In the genomic region with DNA sequence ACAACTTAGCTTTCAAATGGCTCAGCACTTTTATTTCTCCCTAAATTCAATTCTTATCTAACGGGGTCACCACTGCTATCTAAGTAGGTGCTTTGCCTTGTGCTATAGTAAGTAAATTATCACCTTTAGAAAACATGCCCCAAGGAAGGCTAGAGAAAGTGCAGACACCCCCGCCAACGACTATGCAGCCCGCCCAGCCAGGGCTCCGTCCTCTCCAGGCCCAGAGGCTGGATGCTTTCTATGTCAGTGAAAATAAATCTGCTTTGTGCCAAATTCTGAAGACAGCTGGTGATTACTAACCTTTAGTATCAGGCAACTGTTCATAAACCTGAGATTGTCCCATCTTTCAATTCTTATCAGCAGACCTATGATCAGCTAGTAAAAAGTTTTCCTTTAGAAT, we compare ENCODE assay signal across 23 cellular contexts. TPM values are rescaled to one million over a fixed set of nuclear protein-coding genes. Genes with fewer than 3 reads are reported as not detected.
"Had no signal": no experiment of that assay in that cellular context is flagged by ENCODE, and none has a peak within 500 bp of the region (broad histone marks: within the 10 kb centered on the region; RNA-seq: fewer than 3 reads in every experiment).

No MANE protein-coding gene starts in this region.

- H2AFZ ChIP-seq: hepatocyte had no signal

- H3K36me3 ChIP-seq: esophagus squamous epithelium, neutrophil, spleen, transverse colon had no signal

- H3K4me3 ChIP-seq: esophagus squamous epithelium, hepatocyte, psoas muscle, spleen, testis, transverse colon had no signal

- H3K9me3 ChIP-seq: esophagus squamous epithelium, neutrophil, testis had no signal

- H3K79me2 ChIP-seq: hepatocyte had no signal

- ATAC-seq: effector memory CD8-positive, alpha-beta T cell; left colon; naive thymus-derived CD4-positive, alpha-beta T cell; psoas muscle; sciatic nerve; stimulated activated memory B cell treated with anti-CD40 and anti-IgM and Interleukin-4, amounts not matched to agents 10 μg/mL and 1 μg/mL and 100 μg/mL, for 72 hours; stimulated activated naive CD8-positive, alpha-beta T cell treated with anti-CD3 and anti-CD28 coated beads, Interleukin-15, amount 100 ng/mL, for 72 hours had no signal

- H3K27me3 ChIP-seq: hepatocyte, neutrophil, testis, transverse colon had no signal

- H3K27ac ChIP-seq: epithelial cell of prostate, esophagus squamous epithelium, neutrophil, psoas muscle, spleen, testis, transverse colon had no signal

- DNase-seq: effector memory CD8-positive, alpha-beta T cell; esophagus squamous epithelium; foreskin fibroblast; kidney; left colon; naive thymus-derived CD4-positive, alpha-beta T cell; nephron progenitor cell; psoas muscle; retina; spleen; stimulated activated CD4-positive, alpha-beta T cell treated with anti-CD3 and anti-CD28 coated beads, Interleukin-15, amount 100 ng/mL, for 24 hours; stimulated activated CD4-positive, alpha-beta T cell treated with anti-CD3 and anti-CD28 coated beads, Interleukin-1b, Interleukin-23, amount 100 ng/mL, for 48 hours; stimulated activated CD4-positive, alpha-beta T cell treated with anti-CD3 and anti-CD28 coated beads, Interleukin-4, amount 100 ng/mL, for 24 hours; stimulated activated naive CD8-positive, alpha-beta T cell treated with anti-CD3 and anti-CD28 coated beads, Interleukin-15, amount 100 ng/mL, for 72 hours; testis; transverse colon had no signal

- H3K4me1 ChIP-seq: esophagus squamous epithelium, psoas muscle, spleen, testis, transverse colon had no signal

RNA-seq across cellular contexts. Expression of a gene that starts 14.3 kb away (rescaled TPM):
- total RNA-seq: lung microvascular endothelial cell, skeletal muscle tissue had no signal
